8 cellular contexts compared by ENCODE assay signal in genomic region chr3:156605686-156606605, GRCh38. TPM values are rescaled to one million over a fixed set of nuclear protein-coding genes. Genes with fewer than 3 reads are reported as not detected.
A peak's percentile ranks its signal among the peaks of the same experiment; 100 is the strongest.
DNase-seq lines count a peak whose midpoint lies in the region; ATAC-seq and TF ChIP-seq lines count a peak whose summit lies in the region.

No MANE protein-coding gene starts in this region.

- H3K4me1 ChIP-seq in ACC112 (ENCODE audit: control insufficient read depth, insufficient read depth, low read length, unreplicated experiment) (peaks cover 34% of the 10 kb centered on the region), spleen (peaks cover 0 to 24% (median 16%) of the 10 kb centered on the region in 6 donors)

- no peaks in the 10 kb centered on the region for H3K36me3 ChIP-seq in ACC112 (ENCODE audit: insufficient read depth, low read length)
- H3K36me3 ChIP-seq in kidney epithelial cell (ENCODE audit: control insufficient read depth, insufficient read depth, low read length): no peaks in the 10 kb centered on the region
- H3K36me3 ChIP-seq in spleen: no peaks in the 10 kb centered on the region

- intact Hi-C loops in spleen (cut with DNase I; ENCODE audit: low total_unique reads): no loop called here

- H3K4me3 ChIP-seq in ACC112 (ENCODE audit: low read depth, low read length): peak overlapping the region; percentile 75
- peak overlapping the region; percentile 15 for H3K4me3 ChIP-seq in kidney epithelial cell (ENCODE audit: low read depth, low read length)
- peak overlapping the region in 6 of 8 donors; percentile 27 to 65 (median 34) for H3K4me3 ChIP-seq in spleen

- peak; percentile 41 for DNase-seq in NCI-H2227 (lab: John Stamatoyannopoulos, UW; ENCODE audit: unreplicated experiment)
- DNase-seq in cerebellar cortex (ENCODE audit: low spot score): peak; percentile 11
- DNase-seq in kidney epithelial cell (ENCODE audit: low read depth): peak; percentile 79
- DNase-seq in spleen: peak; percentile 79
- DNase-seq in NCI-H146 treated with DMSO at 0.1 percent for 48 hours (lab: John Stamatoyannopoulos, UW; ENCODE audit: unreplicated experiment): no peak
- DNase-seq in NCI-H187 (lab: John Stamatoyannopoulos, UW): no peak

- WGBS in spleen, 5 donors: 22 to 43% (median 27%) methylated on average over 37 of the region's 37 CpGs

- no peak for TF ChIP-seq POLR2A in spleen (IDR thresholded peaks at IDR 0.05)

- peak overlapping the region; percentile 89 for H3K27ac ChIP-seq in ACC112 (ENCODE audit: low read depth, low read length)
- peak overlapping the region in 7 of 8 donors; percentile 58 to 83 (median 74) for H3K27ac ChIP-seq in spleen

- no peaks in the 10 kb centered on the region for H3K79me2 ChIP-seq in ACC112 (ENCODE audit: control insufficient read depth, insufficient read depth, low read length, unreplicated experiment)

- no peaks in the 10 kb centered on the region for H3K9me3 ChIP-seq in spleen

- ATAC-seq in GM19351 (IDR thresholded peaks at IDR 0.05; ENCODE audit: unreplicated experiment): peak; percentile 31

- no peak for TF ChIP-seq CTCF in kidney epithelial cell (IDR thresholded peaks at IDR 0.05; ENCODE audit: insufficient read depth, low read length, poor library complexity, severe bottlenecking)
- TF ChIP-seq CTCF in spleen (IDR thresholded peaks at IDR 0.05 in 8 of 11, conservative IDR thresholded peaks at IDR 0.05 in 3 of 11): no peak

- no peaks in the 10 kb centered on the region for H3K27me3 ChIP-seq in ACC112 (ENCODE audit: insufficient read depth, low read length)
- H3K27me3 ChIP-seq in kidney epithelial cell (ENCODE audit: control insufficient read depth, insufficient read depth, low read length): no peaks in the 10 kb centered on the region
- peaks cover 0 to 9% (median 0%) of the 10 kb centered on the region in 7 donors for H3K27me3 ChIP-seq in spleen (replicated peaks in 1 of 7)

- H2AFZ ChIP-seq in ACC112 (ENCODE audit: low read length, unreplicated experiment): peak overlapping the region; percentile 92

RNA-seq across cellular contexts. Expression of gene SSR3, which starts 51.0 kb away (rescaled TPM):
- 216 and 217 TPM in 2 replicates for total RNA-seq in kidney epithelial cell
- 100 to 1,000 TPM in 4 of 7 donors, 10 to 100 TPM in 3; 88.0 to 123 (median 107) TPM for total RNA-seq in spleen
- 10 to 100 TPM; 36.6 to 72.9 (median 49.0) TPM for polyA plus RNA-seq in spleen

Comparison
In these comparisons a context has a peak if more than half of its experiments do, and no peak if none do; other contexts are left out.
1. H3K4me3 ChIP-seq: peak in every context shown above with its lines; median percentile 75 in ACC112; 34 in spleen; 15 in kidney epithelial cell.
2. DNase-seq: peak in NCI-H2227 (single experiment), cerebellar cortex (single experiment), kidney epithelial cell (single experiment) and spleen (single experiment); none in NCI-H146 treated with DMSO at 0.1 percent for 48 hours (single experiment) and NCI-H187 (0 of 2).